Comparison of ENCODE assay signal across 8 cellular contexts in genomic region chr7:134646425-134647305, GRCh38. TPM values are rescaled to one million over a fixed set of nuclear protein-coding genes. Genes with fewer than 3 reads are reported as not detected.
DNase-seq lines count a peak whose midpoint lies in the region; ATAC-seq and TF ChIP-seq lines count a peak whose summit lies in the region.

Gene BPGM (plus strand): TSS chr7:134646853. CDS start chr7:134661508, 14,655 bp downstream.

- H3K4me3 ChIP-seq in NB4 (ENCODE audit: low read depth, low read length) (peak within 1 kb of the TSS; percentile 89), SK-N-MC (peak within 1 kb of the TSS; percentile 97), testis (peak within 1 kb of the TSS; percentile 72 to 78)

- peak; percentile 99 for ATAC-seq in HG02571 (IDR thresholded peaks at IDR 0.05; ENCODE audit: unreplicated experiment)

- H3K4me1 ChIP-seq in testis = peaks cover 13% of the 10 kb centered on the region

- intact Hi-C loops in testis (cut with DNase I; ENCODE audit: low total_unique reads) = no loop called here

- 0% methylated on average over 34 to 36 of the region's 36 CpGs for WGBS in testis, 2 donors

- no peaks in the 10 kb centered on the region for H3K9me3 ChIP-seq in SK-N-MC (ENCODE audit: low read depth, low read length)
- no peaks in the 10 kb centered on the region for H3K9me3 ChIP-seq in testis

- H3K9ac ChIP-seq in SK-N-MC (ENCODE audit: insufficient read length) = peak within 1 kb of the TSS; percentile 87

- TF ChIP-seq POLR2A in NB4 (IDR thresholded peaks at IDR 0.05; ENCODE audit: extremely low read depth, insufficient read length) = peak; percentile 75
- TF ChIP-seq POLR2A in testis (IDR thresholded peaks at IDR 0.05) = peak; percentile 99

- H3K36me3 ChIP-seq in SK-N-MC (ENCODE audit: insufficient read depth, low read length) (no peaks in the 10 kb centered on the region), testis (ENCODE audit: low read depth, missing control alignments) (no peaks in the 10 kb centered on the region)

- no peak within 1 kb of the TSS for H3K27ac ChIP-seq in SK-N-MC
- peak within 1 kb of the TSS; percentile 79 to 85 for H3K27ac ChIP-seq in testis

- DNase-seq in GM10248 (ENCODE audit: extremely low spot score) (peak; percentile 95), NB4 (ENCODE audit: low read depth) (peak; percentile 100), SK-N-MC (ENCODE audit: low read depth, low spot score) (peak; percentile 100), glomerular endothelial cell (ENCODE audit: extremely low read depth, low read depth, low spot score) (peak; percentile 100), occipital lobe (lab: John Stamatoyannopoulos, UW) (peak; percentile 98), testis (peak; percentile 99)
- DNase-seq in activated naive CD4-positive, alpha-beta T cell treated with anti-CD3 and anti-CD28 coated beads, Interleukin-2, amount 50 U/mL, for 16 hours = peak; percentile 95

- peak; percentile 48 for TF ChIP-seq CTCF in GM10248 (IDR thresholded peaks at IDR 0.05; ENCODE audit: control extremely low read depth, extremely low read depth, low read depth, missing control alignments)
- peak; percentile 32 for TF ChIP-seq CTCF in NB4 (IDR thresholded peaks at IDR 0.05; ENCODE audit: low read depth, low read length)
- TF ChIP-seq CTCF in testis (IDR thresholded peaks at IDR 0.05) = no peak

- CTCF ChIA-PET in GM10248 (lab: Yijun Ruan, JAX) = interaction anchor here (0.8 to 10.1 kb wide), 15 partner anchors 8 to 514 kb away, joined by 3 to 99 read pairs (median 3); partner anchors contain the start of genes AGBL3 and SLC35B4

- H3K27me3 ChIP-seq in testis = no peaks in the 10 kb centered on the region

- POLR2A ChIA-PET in GM10248 (lab: Yijun Ruan, JAX) = interaction anchor here (0.9 to 2.1 kb wide), 8 partner anchors 8 to 518 kb away, joined by 3 to 9 read pairs (median 4); no protein-coding TSS in a partner anchor

RNA-seq across cellular contexts. Expression of gene BPGM, which starts in this region (rescaled TPM):
- 12.4 and 23.7 TPM in 2 replicates for total RNA-seq in glomerular endothelial cell
- total RNA-seq in occipital lobe = 30.3 TPM
- 10 to 100 TPM; 14.5 to 15.8 TPM for total RNA-seq in testis
- 32.9 TPM for polyA plus RNA-seq in testis (ENCODE audit: insufficient read depth, low read depth, low replicate concordance)

Comparison
In these comparisons a context has a peak if more than half of its experiments do, and no peak if none do; other contexts are left out.
1. CTCF ChIP-seq: peak in GM10248 (single experiment) and NB4 (single experiment); none in testis (0 of 3).
2. Peak in every context shown above with its lines, with median percentiles within 50 percentile points of each other: DNase-seq and H3K4me3 ChIP-seq.